In the genomic region with DNA sequence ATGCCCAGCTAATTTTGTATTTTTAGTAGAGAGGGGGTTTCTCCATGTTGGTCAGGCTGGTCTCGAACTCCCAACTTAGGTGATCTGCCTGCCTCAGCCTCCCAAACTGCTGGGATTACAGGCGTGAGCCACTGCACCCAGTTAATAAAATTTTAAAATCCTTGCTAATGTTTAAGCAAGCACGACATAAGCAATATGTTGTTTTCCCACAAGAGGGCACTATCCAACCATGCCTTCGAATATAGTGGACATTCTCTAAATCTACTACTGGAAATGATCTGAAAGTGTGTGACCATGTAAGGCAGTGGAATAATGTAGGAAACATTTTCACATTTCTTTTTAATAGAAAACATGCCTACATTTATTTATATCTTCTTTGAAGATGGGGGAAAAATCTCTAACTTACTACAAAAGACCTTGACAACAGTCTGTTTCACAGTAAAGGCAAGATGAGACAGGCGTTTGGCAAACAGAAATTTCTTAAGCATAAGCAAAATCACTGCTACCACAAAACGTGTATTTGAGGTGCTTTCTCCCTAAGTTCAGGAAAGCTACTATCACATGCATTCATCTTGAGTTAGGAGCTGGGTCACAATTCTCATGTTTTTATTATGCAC, we compare ENCODE assay signal across 8 cellular contexts. TPM values are rescaled to one million over a fixed set of nuclear protein-coding genes. Genes with fewer than 3 reads are reported as not detected.
DNase-seq lines count a peak whose midpoint lies in the region; ATAC-seq, FAIRE-seq and TF ChIP-seq lines count a peak whose summit lies in the region.

No MANE protein-coding gene starts in this region.

- H3K36me3 ChIP-seq in lung (ENCODE audit: control insufficient read depth in 2 of 2, insufficient read depth in 2 of 2, low read length in 2 of 2) (peaks cover 3 to 9% of the 10 kb centered on the region in 2 donors), tibial artery (peaks cover 0 to 10% (median 6%) of the 10 kb centered on the region in 3 donors)

- peaks cover 42% of the 10 kb centered on the region for H3K4me1 Mint-ChIP-seq in HFFc6 (ENCODE audit: low read depth)

- peaks cover 1 to 24% of the 10 kb centered on the region in 2 donors for H3K4me1 ChIP-seq in lung (ENCODE audit: control insufficient read depth in 2 of 2, insufficient read depth in 2 of 2, low read length in 2 of 2)
- H3K4me1 ChIP-seq in tibial artery, result peaks cover 0 to 79% (median 43%) of the 10 kb centered on the region in 4 donors

- H3K4me3 Mint-ChIP-seq in HFFc6, result no peak overlapping the region

- no peak for FAIRE-seq in RCC 7860 (lab: Jason Lieb, UNC)

- H3K27me3 ChIP-seq in dorsolateral prefrontal cortex (no peaks in the 10 kb centered on the region), lung (ENCODE audit: control insufficient read depth, insufficient read depth) (no peaks in the 10 kb centered on the region), tibial artery (no peaks in the 10 kb centered on the region)

- H3K27me3 Mint-ChIP-seq in HFFc6 (ENCODE audit: insufficient read depth), result no peaks in the 10 kb centered on the region

- DNase-seq in COLO829 (ENCODE audit: low spot score), result peak; percentile 82
- peak; percentile 76 for DNase-seq in HFFc6
- DNase-seq in RCC 7860 (ENCODE audit: low spot score), result peak; percentile 24
- DNase-seq in dorsolateral prefrontal cortex, result peak in 2 of 10 donors; percentile 33 to 61
- DNase-seq in lung (ENCODE audit: low spot score), result peak; percentile 41
- DNase-seq in tibial artery, result peak in 1 of 2 donors; percentile 47

- H3K27ac ChIP-seq in dorsolateral prefrontal cortex (peak overlapping the region; percentile 71 to 96 (median 87)), lung (ENCODE audit: low read depth in 1 of 2, low read length in 1 of 2) (no peak overlapping the region), tibial artery (peak overlapping the region; percentile 59 to 76)

- peaks cover 7% of the 10 kb centered on the region; the same call in 1 of the 2 replicates for H3K36me3 Mint-ChIP-seq in HFFc6 (ENCODE audit: low read depth)

- H3K9me3 Mint-ChIP-seq in HFFc6, result no peaks in the 10 kb centered on the region

- intact Hi-C loops in dorsolateral prefrontal cortex (cut with DNase I) (loop anchor here (1.0 to 10.0 kb wide), 5 partner anchors 38 to 714 kb away; a partner anchor contains a TSS), tibial artery (cut with DNase I; ENCODE audit: low total_unique reads) (no loop called here)

- 29 to 41% methylated on average over 6 of the region's 6 CpGs for WGBS in lung, 2 donors

- ATAC-seq in lung (ENCODE audit: insufficient read depth, low FRiP score) (peak; percentile 82), HG03521 (IDR thresholded peaks at IDR 0.05; ENCODE audit: unreplicated experiment) (no peak), GM19463 (IDR thresholded peaks at IDR 0.05; ENCODE audit: unreplicated experiment) (no peak)

- H3K4me3 ChIP-seq in dorsolateral prefrontal cortex (peak overlapping the region in 34 of 59 donors; percentile 1 to 48 (median 23)), lung (no peak overlapping the region), tibial artery (no peak overlapping the region)

- H3K9me3 ChIP-seq in lung (ENCODE audit: control insufficient read depth in 2 of 2, insufficient read depth in 1 of 2, low read length in 1 of 2), result peaks cover 0 to 2% of the 10 kb centered on the region in 2 donors
- no peaks in the 10 kb centered on the region for H3K9me3 ChIP-seq in tibial artery

- TF ChIP-seq CTCF in HFFc6 (IDR thresholded peaks at IDR 0.05) (peak; percentile 89), dorsolateral prefrontal cortex (IDR thresholded peaks at IDR 0.05 in 54 of 56, conservative IDR thresholded peaks at IDR 0.05 in 2 of 56; ENCODE audit: low read depth in 1 of 56, partially characterized antibody in 56 of 56) (peak; percentile 65 to 90 (median 84)), lung (IDR thresholded peaks at IDR 0.05; ENCODE audit: control extremely low read depth, extremely low read depth) (peak; percentile 74), tibial artery (IDR thresholded peaks at IDR 0.05) (peak; percentile 78 to 80)

- peak overlapping the region; percentile 65 for H3K27ac Mint-ChIP-seq in HFFc6

RNA-seq across cellular contexts. Expression of a gene that starts 38.2 kb away (rescaled TPM):
- 10 to 100 TPM; 54.3 to 80.5 (median 74.8) TPM for total RNA-seq in HFFc6 (2021; fragmentation: NEBNext Ultra II Directional; extraction: Animal tissue kit (Norgen Biotek cat#: 25700))
- total RNA-seq in dorsolateral prefrontal cortex, result 100 to 1,000 TPM in 14 of 120 experiments, 10 to 100 TPM in 106; 55.3 to 116 (median 83.1) TPM
- total RNA-seq in lung, result 10 to 100 TPM; 42.9 to 73.5 TPM
- polyA plus RNA-seq in lung, result 10 to 100 TPM; 19.2 to 32.2 TPM

Comparison
In these comparisons a context has a peak if more than half of its experiments do, and no peak if none do; other contexts are left out.
1. H3K27ac ChIP-seq: peak in dorsolateral prefrontal cortex (59 of 59) and tibial artery (2 of 2); none in lung (0 of 2).
2. H3K4me3 ChIP-seq: peak in dorsolateral prefrontal cortex (34 of 59); none in lung (single experiment) and tibial artery (0 of 2).
3. Peak in every context shown above with its lines, with median percentiles within 50 percentile points of each other: CTCF ChIP-seq.